In genomic region chr9:33436445-33436844, GRCh38 we compare ENCODE assay signal across 2 cellular contexts.
A peak's percentile ranks its signal among the peaks of the same experiment; 100 is the strongest.
TF ChIP-seq lines count a peak whose summit lies in the region.

No MANE protein-coding gene starts in this region.

TF ChIP-seq in GM23338, 12 proteins besides CTCF, POLR2A, EP300 and RAD21:
- TF ChIP-seq NANOG (IDR thresholded peaks at IDR 0.05; ENCODE audit: borderline replicate concordance) (no peak), ZNF331 (CRISPR knock-in tag; IDR thresholded peaks at IDR 0.05; ENCODE audit: low read depth) (no peak), JUNB (IDR thresholded peaks at IDR 0.05; ENCODE audit: unreplicated experiment) (no peak), EZH2 (IDR thresholded peaks at IDR 0.05; ENCODE audit: low read depth, unreplicated experiment) (no peak)

TF ChIP-seq in K562, 482 proteins besides CTCF, POLR2A, EP300 and RAD21:
- TF ChIP-seq GABPB1 (CRISPR knock-in tag; IDR thresholded peaks at IDR 0.05) = no peak
- peak; percentile 82 for TF ChIP-seq CEBPG (CRISPR knock-in tag; IDR thresholded peaks at IDR 0.05)
- peak; percentile 61 to 64; a peak in 2 of 4 replicates for TF ChIP-seq CEBPG (tag; conservative IDR thresholded peaks at IDR 0.05 in 1 of 2, IDR thresholded peaks at IDR 0.05 in 1 of 2)
- TF ChIP-seq ZMIZ1 (IDR thresholded peaks at IDR 0.05; ENCODE audit: low read depth in 2 of 2, low read length in 2 of 2) = no peak
- no peak for TF ChIP-seq ZNF583 (CRISPR knock-in tag; IDR thresholded peaks at IDR 0.05)
- peak; percentile 95 for TF ChIP-seq CEBPB (tag; IDR thresholded peaks at IDR 0.05)
- no peak for TF ChIP-seq KHSRP (IDR thresholded peaks at IDR 0.05)
TF ChIP-seq in K562: peak in this region for 2.
